ENCODE assay signal across 1 cellular context in genomic region chr1:89190017-89190416, GRCh38.
TF ChIP-seq lines count a peak whose summit lies in the region.

No MANE protein-coding gene starts in this region.

TF ChIP-seq in HepG2, 621 proteins besides CTCF, POLR2A, EP300 and RAD21:
- peak; percentile 93 for TF ChIP-seq ZNF317 (CRISPR knock-in tag; IDR thresholded peaks at IDR 0.05)
- TF ChIP-seq, protein P1, sequence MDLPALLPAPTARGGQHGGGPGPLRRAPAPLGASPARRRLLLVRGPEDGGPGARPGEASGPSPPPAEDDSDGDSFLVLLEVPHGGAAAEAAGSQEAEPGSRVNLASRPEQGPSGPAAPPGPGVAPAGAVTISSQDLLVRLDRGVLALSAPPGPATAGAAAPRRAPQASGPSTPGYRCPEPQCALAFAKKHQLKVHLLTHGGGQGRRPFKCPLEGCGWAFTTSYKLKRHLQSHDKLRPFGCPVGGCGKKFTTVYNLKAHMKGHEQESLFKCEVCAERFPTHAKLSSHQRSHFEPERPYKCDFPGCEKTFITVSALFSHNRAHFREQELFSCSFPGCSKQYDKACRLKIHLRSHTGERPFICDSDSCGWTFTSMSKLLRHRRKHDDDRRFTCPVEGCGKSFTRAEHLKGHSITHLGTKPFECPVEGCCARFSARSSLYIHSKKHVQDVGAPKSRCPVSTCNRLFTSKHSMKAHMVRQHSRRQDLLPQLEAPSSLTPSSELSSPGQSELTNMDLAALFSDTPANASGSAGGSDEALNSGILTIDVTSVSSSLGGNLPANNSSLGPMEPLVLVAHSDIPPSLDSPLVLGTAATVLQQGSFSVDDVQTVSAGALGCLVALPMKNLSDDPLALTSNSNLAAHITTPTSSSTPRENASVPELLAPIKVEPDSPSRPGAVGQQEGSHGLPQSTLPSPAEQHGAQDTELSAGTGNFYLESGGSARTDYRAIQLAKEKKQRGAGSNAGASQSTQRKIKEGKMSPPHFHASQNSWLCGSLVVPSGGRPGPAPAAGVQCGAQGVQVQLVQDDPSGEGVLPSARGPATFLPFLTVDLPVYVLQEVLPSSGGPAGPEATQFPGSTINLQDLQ (CRISPR knock-in tag; IDR thresholded peaks at IDR 0.05), result no peak
- no peak for TF ChIP-seq NRL (CRISPR knock-in tag; IDR thresholded peaks at IDR 0.05; ENCODE audit: borderline replicate concordance)
- TF ChIP-seq ARNTL (CRISPR knock-in tag; IDR thresholded peaks at IDR 0.05), result no peak
- TF ChIP-seq IKZF1 (IDR thresholded peaks at IDR 0.05), result no peak
